In genomic region chr7:44876393-44876792, GRCh38 we compare ENCODE assay signal across 13 cellular contexts. TPM values are rescaled to one million over a fixed set of nuclear protein-coding genes. Genes with fewer than 3 reads are reported as not detected.
DNase-seq lines count a peak whose midpoint lies in the region; ATAC-seq, FAIRE-seq and TF ChIP-seq lines count a peak whose summit lies in the region.
"Had no signal": no experiment of that assay in that cellular context is flagged by ENCODE, and none has a peak within 500 bp of the region (broad histone marks: within the 10 kb centered on the region; RNA-seq: fewer than 3 reads in every experiment).

No MANE protein-coding gene starts in this region.

- ATAC-seq in memory B cell (ENCODE audit: low read depth) (peak; percentile 41), body of pancreas (no peak)

- TF ChIP-seq POLR2A in GM12891 (IDR thresholded peaks at IDR 0.05; ENCODE audit: low read depth, low read length) (no peak), body of pancreas (IDR thresholded peaks at IDR 0.05) (no peak)

- DNase-seq in DMS53 (lab: John Stamatoyannopoulos, UW) (peak; percentile 13), DMS53 treated with DMSO at 0.1 percent for 48 hours (lab: John Stamatoyannopoulos, UW; ENCODE audit: unreplicated experiment) (no peak), GM12891 (ENCODE audit: insufficient read length, low spot score) (no peak), OCI-LY7 (ENCODE audit: low spot score) (no peak), memory B cell (ENCODE audit: low spot score in 2 of 2) (no peak), amygdala (lab: John Stamatoyannopoulos, UW) (no peak), body of pancreas (no peak)
- DNase-seq in activated effector memory CD4-positive, alpha-beta T cell treated with anti-CD3 and anti-CD28 coated beads, Interleukin-2, amount 50 U/mL, for 16 hours, result no peak
- DNase-seq: DMS79, HCEC 1CT, HFFc6 had no signal

- H3K36me3 ChIP-seq in OCI-LY7 (ENCODE audit: insufficient read depth, low read length), result peaks cover 34% of the 10 kb centered on the region
- no peaks in the 10 kb centered on the region for H3K36me3 ChIP-seq in body of pancreas (replicated peaks in 1 of 2; ENCODE audit: insufficient read depth in 1 of 2, low read depth in 2 of 2)

- FAIRE-seq in GM12891 (lab: Jason Lieb, UNC), result peak; percentile 9

- H3K4me1 ChIP-seq in OCI-LY7 (ENCODE audit: insufficient read depth, low read length, poor library complexity, severe bottlenecking) (peaks cover 18% of the 10 kb centered on the region), body of pancreas (peaks cover 18% of the 10 kb centered on the region)

- H3K36me3 Mint-ChIP-seq in memory B cell, result no peaks in the 10 kb centered on the region

- H3K4me3 ChIP-seq in OCI-LY7 (ENCODE audit: low read depth, low read length, poor library complexity, severe bottlenecking) (no peak overlapping the region), body of pancreas (no peak overlapping the region)

- TF ChIP-seq CTCF in OCI-LY7 (conservative IDR thresholded peaks at IDR 0.05; ENCODE audit: low read length), result no peak
- TF ChIP-seq CTCF in body of pancreas (IDR thresholded peaks at IDR 0.05), result no peak

- no peaks in the 10 kb centered on the region for H3K27me3 ChIP-seq in body of pancreas

- POLR2A ChIA-PET in OCI-LY7 (lab: Charles Lee), result interaction anchor here (0.7 to 1.3 kb wide), 4 partner anchors 9 to 62 kb away, joined by 3 to 4 read pairs (median 4); partner anchors contain the start of gene PURB

- peaks cover 22% of the 10 kb centered on the region for H4K20me1 ChIP-seq in OCI-LY7 (ENCODE audit: insufficient read depth, low read length)

- no peaks in the 10 kb centered on the region for H3K9me3 Mint-ChIP-seq in memory B cell
- H3K9me3 Mint-ChIP-seq: HFFc6 had no signal

- H3K27ac ChIP-seq in OCI-LY7 (ENCODE audit: low read depth, low read length, poor library complexity, severe bottlenecking) (no peak overlapping the region), body of pancreas (no peak overlapping the region)
- H3K27ac ChIP-seq: 22Rv1 had no signal

- WGBS in body of pancreas, 2 donors, result 74 to 81% methylated on average over 4 of the region's 4 CpGs

- H3K27ac Mint-ChIP-seq in memory B cell, result no peak overlapping the region
- H3K27ac Mint-ChIP-seq: HFFc6 had no signal

- H3K27me3 Mint-ChIP-seq in memory B cell, result no peaks in the 10 kb centered on the region

- H3K79me2 ChIP-seq in OCI-LY7 (ENCODE audit: insufficient read depth, low read depth, low read length), result peaks cover 36% of the 10 kb centered on the region

- intact Hi-C loops in OCI-LY7 (cut with micrococcal nuclease; ENCODE audit: unreplicated experiment) (no loop called here), body of pancreas (cut with DNase I) (no loop called here)

- H3K9me3 ChIP-seq in OCI-LY7 (ENCODE audit: low read length) (no peaks in the 10 kb centered on the region), body of pancreas (no peaks in the 10 kb centered on the region)

- CTCF ChIA-PET in OCI-LY7 (lab: Charles Lee; ENCODE audit: unreplicated experiment), result no interaction called here

- no peaks in the 10 kb centered on the region for H3K9me2 ChIP-seq in OCI-LY7 (ENCODE audit: insufficient read depth, low read length)

- 0 out of 2 replicates have a peak overlapping the region, but pooled peaks have one; percentile 1 for H3K4me2 ChIP-seq in OCI-LY7 (ENCODE audit: low read length)

- no peak overlapping the region for H3K4me3 Mint-ChIP-seq in memory B cell
- H3K4me3 Mint-ChIP-seq: CD14-positive monocyte, HFFc6 had no signal

- no peak overlapping the region for H2AFZ ChIP-seq in OCI-LY7 (ENCODE audit: low read length)

- peaks cover 13% of the 10 kb centered on the region for H3K4me1 Mint-ChIP-seq in memory B cell

- no TSS peak for BruUV-seq in OCI-LY7 (replicated peaks; lab: Mats Ljungman, UMichigan)

TF ChIP-seq in GM12891, 5 proteins besides CTCF, POLR2A, EP300 and RAD21:
- TF ChIP-seq SPI1 (IDR thresholded peaks at IDR 0.05; ENCODE audit: low read depth, low read length), result peak; percentile 60
- TF ChIP-seq POU2F2 (IDR thresholded peaks at IDR 0.05; ENCODE audit: low read depth, low read length), result no peak
- no peak for TF ChIP-seq PAX5 (IDR thresholded peaks at IDR 0.05; ENCODE audit: insufficient read depth, low read length, severe bottlenecking)
- TF ChIP-seq POLR2AphosphoS5 (IDR thresholded peaks at IDR 0.05; ENCODE audit: low read depth, low read length), result no peak
- no peak for TF ChIP-seq TAF1 (IDR thresholded peaks at IDR 0.05; ENCODE audit: low read depth, low read length)

RNA-seq across cellular contexts. Expression of gene PURB, which starts 8.9 kb away (rescaled TPM):
- polyA plus RNA-seq in GM12891 (2012; ENCODE audit: low read depth, missing spikeins), result 6.8 TPM
- total RNA-seq in OCI-LY7 (2014; rRNA removed; shearing (Covaris generic)), result 14.9 and 15.2 TPM in 2 replicates
- total RNA-seq in OCI-LY7 (2022) (22.7 and 27.2 TPM in 2 replicates), body of pancreas (10 to 100 TPM; 10.5 to 10.9 TPM)

RNA-seq across cellular contexts. Expression of gene H2AZ2, which starts 28.5 kb away (rescaled TPM):
- polyA plus RNA-seq in GM12891 (2012; ENCODE audit: low read depth, missing spikeins), result 136 TPM
- 440 and 450 TPM in 2 replicates for total RNA-seq in OCI-LY7 (2014; rRNA removed; shearing (Covaris generic))
- total RNA-seq in OCI-LY7 (2022), result 274 and 291 TPM in 2 replicates
- 10 to 100 TPM; 46.5 to 59.9 TPM for total RNA-seq in body of pancreas

Comparison
In these comparisons a context has a peak if more than half of its experiments do, and no peak if none do; other contexts are left out.
1. RNA of gene H2AZ2, which starts 28.5 kb away (total RNA-seq): 274 to 450 TPM in OCI-LY7; 46.5 to 59.9 TPM in body of pancreas; every median in the first group is over 4 times any median in the second.